In genomic region chr5:119070578-119070827, GRCh38 we compare ENCODE assay signal across 1 cellular context.
TF ChIP-seq lines count a peak whose summit lies in the region.

No MANE protein-coding gene starts in this region.

TF ChIP-seq in K562, 482 proteins besides CTCF, POLR2A, EP300 and RAD21 (continued from another document and continues in another):
- peak; percentile 82; the same call in 1 of the 2 replicates for TF ChIP-seq SUPT5H (IDR thresholded peaks at IDR 0.05)
- peak; percentile 49 for TF ChIP-seq TAF9B (IDR thresholded peaks at IDR 0.05; ENCODE audit: partially characterized antibody)
- TF ChIP-seq RFX1 (IDR thresholded peaks at IDR 0.05) = peak; percentile 21; the same call in 1 of the 2 replicates
- TF ChIP-seq TRIM28 (IDR thresholded peaks at IDR 0.05) = 0 out of 2 replicates have a peak, but pooled peaks have one; percentile 34
- peak; percentile 71 for TF ChIP-seq POLR2B (IDR thresholded peaks at IDR 0.05; ENCODE audit: low read depth, partially characterized antibody)
- TF ChIP-seq GTF3C2 (IDR thresholded peaks at IDR 0.05; ENCODE audit: borderline replicate concordance, extremely low read depth, insufficient read length) = no peak
- 0 out of 4 replicates have a peak, but pooled peaks of 1 of the 2 experiments have one; percentile 34 for TF ChIP-seq MLLT1 (IDR thresholded peaks at IDR 0.05)
- TF ChIP-seq ATF2 (CRISPR knock-in tag; IDR thresholded peaks at IDR 0.05) = no peak
- no peak for TF ChIP-seq ZNF133 (CRISPR knock-in tag; IDR thresholded peaks at IDR 0.05)
- peak; percentile 85 for TF ChIP-seq ZNF143 (CRISPR knock-in tag; IDR thresholded peaks at IDR 0.05)
- 0 out of 2 replicates have a peak, but pooled peaks have one; percentile 46 for TF ChIP-seq OTX1 (CRISPR knock-in tag; IDR thresholded peaks at IDR 0.05)
- TF ChIP-seq HNRNPK (IDR thresholded peaks at IDR 0.05; ENCODE audit: low read depth, low read length, poor library complexity, severe bottlenecking) = no peak
- no peak for TF ChIP-seq NFRKB (IDR thresholded peaks at IDR 0.05; ENCODE audit: low read depth)
- 0 out of 2 replicates have a peak, but pooled peaks have one; percentile 28 for TF ChIP-seq SMAD3 (CRISPR knock-in tag; conservative IDR thresholded peaks at IDR 0.05)
- no peak for TF ChIP-seq CREB5 (CRISPR knock-in tag; IDR thresholded peaks at IDR 0.05)
- peak; percentile 71 for TF ChIP-seq PRDM10 (IDR thresholded peaks at IDR 0.05; ENCODE audit: partially characterized antibody)
- TF ChIP-seq MGA (IDR thresholded peaks at IDR 0.05) = peak; percentile 61; the same call in 1 of the 2 replicates
- TF ChIP-seq GATAD2B (IDR thresholded peaks at IDR 0.05; ENCODE audit: borderline replicate concordance) = no peak
- TF ChIP-seq SLC30A9 (CRISPR knock-in tag; IDR thresholded peaks at IDR 0.05) = no peak
- no peak for TF ChIP-seq ZBTB12 (CRISPR knock-in tag; IDR thresholded peaks at IDR 0.05)
- TF ChIP-seq PHF21A (IDR thresholded peaks at IDR 0.05; ENCODE audit: borderline replicate concordance, low read depth) = no peak
- peak; percentile 27; the same call in 1 of the 2 replicates for TF ChIP-seq NCOA1 (IDR thresholded peaks at IDR 0.05; ENCODE audit: low read depth)
- no peak for TF ChIP-seq PURB (CRISPR knock-in tag; IDR thresholded peaks at IDR 0.05; ENCODE audit: low read depth)
- no peak for TF ChIP-seq ERF (CRISPR knock-in tag; IDR thresholded peaks at IDR 0.05)
